1 cellular context compared by ENCODE assay signal in the genomic region with DNA sequence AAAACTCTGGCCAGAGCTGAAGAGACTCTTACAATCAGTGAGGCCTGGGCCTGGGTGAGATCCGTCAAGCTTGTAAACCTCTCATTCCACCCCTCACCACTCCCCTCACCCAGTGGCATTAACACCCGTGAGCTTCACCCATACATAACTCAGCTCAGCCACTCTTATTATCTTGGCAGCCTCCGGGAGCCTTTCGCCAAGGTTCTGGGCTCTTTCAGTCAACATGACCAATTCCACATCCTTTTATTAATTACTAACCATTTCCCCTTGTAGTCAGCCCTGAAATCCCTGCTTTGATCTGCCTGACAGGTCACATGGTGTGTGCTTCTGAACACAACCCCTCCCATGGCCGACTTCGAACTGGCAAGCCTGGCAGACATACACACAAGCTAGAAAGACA.
TF ChIP-seq lines count a peak whose summit lies in the region.

No MANE protein-coding gene starts in this region.

TF ChIP-seq in K562, 482 proteins besides CTCF, POLR2A, EP300 and RAD21 (continued from another document):
- TF ChIP-seq, protein P1, sequence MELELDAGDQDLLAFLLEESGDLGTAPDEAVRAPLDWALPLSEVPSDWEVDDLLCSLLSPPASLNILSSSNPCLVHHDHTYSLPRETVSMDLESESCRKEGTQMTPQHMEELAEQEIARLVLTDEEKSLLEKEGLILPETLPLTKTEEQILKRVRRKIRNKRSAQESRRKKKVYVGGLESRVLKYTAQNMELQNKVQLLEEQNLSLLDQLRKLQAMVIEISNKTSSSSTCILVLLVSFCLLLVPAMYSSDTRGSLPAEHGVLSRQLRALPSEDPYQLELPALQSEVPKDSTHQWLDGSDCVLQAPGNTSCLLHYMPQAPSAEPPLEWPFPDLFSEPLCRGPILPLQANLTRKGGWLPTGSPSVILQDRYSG (tag; conservative IDR thresholded peaks at IDR 0.05; ENCODE audit: low read depth), result no peak
- TF ChIP-seq LEF1 (IDR thresholded peaks at IDR 0.05), result peak; percentile 50; the same call in 1 of the 2 replicates
